Comparison of ENCODE assay signal across 9 cellular contexts in genomic region chr20:46814366-46815232, GRCh38.
DNase-seq lines count a peak whose midpoint lies in the region; ATAC-seq and TF ChIP-seq lines count a peak whose summit lies in the region.
"Had no signal": no experiment of that assay in that cellular context is flagged by ENCODE, and none has a peak within 500 bp of the region (broad histone marks: within the 10 kb centered on the region; RNA-seq: fewer than 3 reads in every experiment).

No MANE protein-coding gene starts in this region.

- no peak overlapping the region for H3K4me3 ChIP-seq in breast epithelium
- H3K4me3 ChIP-seq in CD8-positive, alpha-beta T cell (ENCODE audit: low read depth, low read length), result no peak overlapping the region

- intact Hi-C loops in MCF 10A (cut with micrococcal nuclease) (no loop called here), breast epithelium (cut with DNase I; ENCODE audit: low total_unique reads) (loop anchor here (2.0 kb wide), 1 partner anchor 58 kb away; no protein-coding TSS in a partner anchor)
- intact Hi-C loops in CD8-positive, alpha-beta T cell (cut with DNase I, micrococcal nuclease), result no loop called here

- DNase-seq in MCF 10A (ENCODE audit: unreplicated experiment) (peak; percentile 58), breast epithelium (ENCODE audit: low spot score in 2 of 2) (no peak), NCI-H69 (lab: John Stamatoyannopoulos, UW) (peak; percentile 95), ureter (ENCODE audit: low spot score) (peak; percentile 45), NOMO-1 treated with dmso at 0.1 percent for 144 hours (lab: John Stamatoyannopoulos, UW; ENCODE audit: unreplicated experiment) (no peak)
- no peak for DNase-seq in CD8-positive, alpha-beta T cell
- DNase-seq: DND-41 had no signal

- no peak overlapping the region for H3K27ac ChIP-seq in breast epithelium
- no peak overlapping the region for H3K27ac ChIP-seq in CD8-positive, alpha-beta T cell (ENCODE audit: low read depth, low read length)

- POLR2A ChIA-PET in MCF 10A (lab: Yijun Ruan, JAX), result interaction anchor here (0.6 to 1.4 kb wide), 4 partner anchors 9 to 311 kb away, joined by 3 to 8 read pairs (median 5); no protein-coding TSS in a partner anchor
- POLR2A ChIA-PET in CD8-positive, alpha-beta T cell (lab: Charles Lee), result no interaction called here

- no peaks in the 10 kb centered on the region for H3K36me3 ChIP-seq in breast epithelium
- no peaks in the 10 kb centered on the region for H3K36me3 ChIP-seq in CD8-positive, alpha-beta T cell (ENCODE audit: insufficient read depth, low read length)

- H3K9me3 Mint-ChIP-seq in MCF 10A (ENCODE audit: unreplicated experiment), result no peaks in the 10 kb centered on the region
- H3K9me3 Mint-ChIP-seq in CD8-positive, alpha-beta T cell, result no peaks in the 10 kb centered on the region

- ATAC-seq in esophagus mucosa, result peak; percentile 79
- ATAC-seq in GM19452 (IDR thresholded peaks at IDR 0.05; ENCODE audit: unreplicated experiment), result no peak
- ATAC-seq in CD8-positive, alpha-beta T cell, result no peak

- H3K27ac Mint-ChIP-seq in MCF 10A (ENCODE audit: low read depth, unreplicated experiment), result no peak overlapping the region
- H3K27ac Mint-ChIP-seq in CD8-positive, alpha-beta T cell, result no peak overlapping the region

- no peaks in the 10 kb centered on the region for H3K9me3 ChIP-seq in breast epithelium
- no peaks in the 10 kb centered on the region for H3K9me3 ChIP-seq in CD8-positive, alpha-beta T cell (ENCODE audit: low read length)

- no peaks in the 10 kb centered on the region for H3K36me3 Mint-ChIP-seq in MCF 10A (ENCODE audit: insufficient read depth, unreplicated experiment)
- H3K36me3 Mint-ChIP-seq in CD8-positive, alpha-beta T cell, result no peaks in the 10 kb centered on the region

- peaks cover 6% of the 10 kb centered on the region for H3K4me1 Mint-ChIP-seq in MCF 10A (ENCODE audit: insufficient read depth, unreplicated experiment)
- H3K4me1 Mint-ChIP-seq in CD8-positive, alpha-beta T cell (ENCODE audit: low read depth), result no peaks in the 10 kb centered on the region

- no peak for TF ChIP-seq POLR2A in breast epithelium (IDR thresholded peaks at IDR 0.05)

- H3K4me1 ChIP-seq in breast epithelium, result no peaks in the 10 kb centered on the region
- H3K4me1 ChIP-seq in CD8-positive, alpha-beta T cell (ENCODE audit: insufficient read depth, low read length), result no peaks in the 10 kb centered on the region

- no peak for TF ChIP-seq CTCF in MCF 10A (IDR thresholded peaks at IDR 0.05; ENCODE audit: unreplicated experiment)
- no peak for TF ChIP-seq CTCF in breast epithelium (IDR thresholded peaks at IDR 0.05)
- no peak for TF ChIP-seq CTCF in CD8-positive, alpha-beta T cell (IDR thresholded peaks at IDR 0.05)

- peaks cover 24% of the 10 kb centered on the region for H3K27me3 Mint-ChIP-seq in MCF 10A (ENCODE audit: insufficient read depth, unreplicated experiment)
- peaks cover 38% of the 10 kb centered on the region for H3K27me3 Mint-ChIP-seq in CD8-positive, alpha-beta T cell (ENCODE audit: low read depth)

- no peak overlapping the region for H3K4me3 Mint-ChIP-seq in MCF 10A (ENCODE audit: unreplicated experiment)
- no peak overlapping the region for H3K4me3 Mint-ChIP-seq in CD8-positive, alpha-beta T cell

- CTCF ChIA-PET in MCF 10A (lab: Yijun Ruan, JAX), result interaction anchor here (0.6 to 1.6 kb wide), 3 partner anchors 46 to 196 kb away, joined by 3 to 6 read pairs (median 5); no protein-coding TSS in a partner anchor
- CTCF ChIA-PET in CD8-positive, alpha-beta T cell (lab: Charles Lee), result no interaction called here

- peaks cover 3 to 5% of the 10 kb centered on the region in 2 donors for H3K27me3 ChIP-seq in breast epithelium
- no peaks in the 10 kb centered on the region for H3K27me3 ChIP-seq in CD8-positive, alpha-beta T cell (ENCODE audit: insufficient read depth, low read length)

- no TSS peak for BruUV-seq in MCF 10A (replicated peaks; lab: Mats Ljungman, UMichigan)

Comparison
In these comparisons a context has a peak if more than half of its experiments do, and no peak if none do; other contexts are left out.
1. DNase-seq: peak in MCF 10A (single experiment), NCI-H69 (single experiment) and ureter (single experiment); none in breast epithelium (0 of 2), NOMO-1 treated with dmso at 0.1 percent for 144 hours (single experiment) and CD8-positive, alpha-beta T cell (0 of 7).